In genomic region chr6:149293244-149293643, GRCh38 we compare ENCODE assay signal across 17 cellular contexts.
"Had no signal": no experiment of that assay in that cellular context is flagged by ENCODE, and none has a peak within 500 bp of the region (broad histone marks: within the 10 kb centered on the region; RNA-seq: fewer than 3 reads in every experiment).

No MANE protein-coding gene starts in this region.

- H3K9me3 ChIP-seq: pancreas, sigmoid colon had no signal

- H3K4me2 ChIP-seq: neural progenitor cell had no signal

- ATAC-seq: pancreas; stimulated activated memory B cell treated with anti-CD40 and anti-IgM and Interleukin-4, amounts not matched to agents 10 μg/mL and 1 μg/mL and 100 μg/mL, for 72 hours; T-helper 17 cell had no signal

- H3K27me3 ChIP-seq: neural progenitor cell, pancreas, sigmoid colon had no signal

- H2AFZ ChIP-seq: neural progenitor cell had no signal

- H3K27ac ChIP-seq: coronary artery, neural progenitor cell, pancreas, sigmoid colon had no signal

- DNase-seq: activated B cell treated with CpG ODN at 0.5 μM for 24 hours; activated CD4-positive, alpha-beta T cell treated with anti-CD3 and anti-CD28 coated beads, Interleukin-2, amount 10 ng/mL, durations not matched to agents 7 days and 5 days; activated CD8-positive, alpha-beta memory T cell treated with anti-CD3 and anti-CD28 coated beads, Interleukin-2, amount 50 U/mL, for 48 hours; activated naive CD8-positive, alpha-beta T cell treated with anti-CD3 and anti-CD28 coated beads for 36 hours; amygdala; effector CD4-positive, alpha-beta T cell; head of caudate nucleus; midbrain; naive B cell; pancreas; sigmoid colon; stimulated activated CD4-positive, alpha-beta T cell treated with anti-CD3 and anti-CD28 coated beads, Interleukin-2, amount 100 ng/mL, for 48 hours; T-helper 17 cell had no signal

- H3K36me3 ChIP-seq: neural progenitor cell, pancreas, sigmoid colon had no signal

- H3K9ac ChIP-seq: neural progenitor cell had no signal

- H3K4me3 ChIP-seq: coronary artery, lung, neural progenitor cell, pancreas, sigmoid colon had no signal

- H3K4me1 ChIP-seq: neural progenitor cell, pancreas, sigmoid colon had no signal
